In the genomic region with DNA sequence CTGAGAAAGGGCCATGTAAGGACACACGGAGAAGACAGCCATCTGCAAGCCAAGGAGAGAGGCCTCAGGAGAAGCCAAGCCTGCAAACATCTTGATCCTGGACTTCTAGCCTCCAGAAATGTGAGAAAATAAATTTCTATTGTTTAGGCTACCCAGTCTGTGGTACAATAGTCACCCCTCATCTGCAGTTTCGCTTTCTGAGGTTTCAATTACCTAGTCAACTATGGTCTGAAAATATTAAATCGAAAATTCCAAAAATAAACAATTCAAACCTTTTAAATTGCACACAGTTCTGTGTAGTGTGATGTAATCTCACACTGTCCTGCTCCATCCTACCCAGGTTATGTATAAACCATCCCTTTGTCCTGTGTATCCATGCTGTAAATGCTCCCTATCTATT, we compare ENCODE assay signal across 22 cellular contexts.
"Had no signal": no experiment of that assay in that cellular context is flagged by ENCODE, and none has a peak within 500 bp of the region (broad histone marks: within the 10 kb centered on the region; RNA-seq: fewer than 3 reads in every experiment).

No MANE protein-coding gene starts in this region.

- H3K9me3 Mint-ChIP-seq: activated CD8-positive, alpha-beta T cell treated with anti-CD3 and anti-CD28 coated beads for 36 hours; activated naive CD8-positive, alpha-beta T cell treated with anti-CD3 and anti-CD28 coated beads, Interleukin-2, amount 50 U/mL, for 24 hours; activated T-cell treated with anti-CD3 and anti-CD28 coated beads, Interleukin-2, amount 50 U/mL, for 72 hours had no signal

- ATAC-seq: activated CD4-positive, CD25-positive, alpha-beta regulatory T cell treated with anti-CD3 and anti-CD28 coated beads, Interleukin-2, amount 50 U/mL, for 24 hours; activated CD8-positive, alpha-beta T cell treated with anti-CD3 and anti-CD28 coated beads for 36 hours; activated naive CD8-positive, alpha-beta T cell treated with anti-CD3 and anti-CD28 coated beads, Interleukin-2, amount 50 U/mL, for 24 hours; activated T-cell treated with anti-CD3 and anti-CD28 coated beads, Interleukin-2, amount 50 U/mL, for 72 hours had no signal

- H3K4me3 Mint-ChIP-seq: activated CD8-positive, alpha-beta T cell treated with anti-CD3 and anti-CD28 coated beads for 36 hours; activated naive CD8-positive, alpha-beta T cell treated with anti-CD3 and anti-CD28 coated beads, Interleukin-2, amount 50 U/mL, for 24 hours; activated T-cell treated with anti-CD3 and anti-CD28 coated beads, Interleukin-2, amount 50 U/mL, for 72 hours; brain had no signal

- H3K27ac Mint-ChIP-seq: activated CD8-positive, alpha-beta T cell treated with anti-CD3 and anti-CD28 coated beads for 36 hours; activated naive CD8-positive, alpha-beta T cell treated with anti-CD3 and anti-CD28 coated beads, Interleukin-2, amount 50 U/mL, for 24 hours; activated T-cell treated with anti-CD3 and anti-CD28 coated beads, Interleukin-2, amount 50 U/mL, for 72 hours; brain had no signal

- H3K27me3 Mint-ChIP-seq: activated CD8-positive, alpha-beta T cell treated with anti-CD3 and anti-CD28 coated beads for 36 hours; activated naive CD8-positive, alpha-beta T cell treated with anti-CD3 and anti-CD28 coated beads, Interleukin-2, amount 50 U/mL, for 24 hours; brain had no signal

- DNase-seq: activated CD4-positive, alpha-beta T cell treated with anti-CD3 and anti-CD28 coated beads for 4 hours; activated CD8-positive, alpha-beta memory T cell treated with anti-CD3 and anti-CD28 coated beads, Interleukin-2, amount 50 U/mL, for 4 hours; activated CD8-positive, alpha-beta T cell treated with anti-CD3 and anti-CD28 coated beads for 36 hours; activated naive CD4-positive, alpha-beta T cell treated with anti-CD3 and anti-CD28 coated beads, Interleukin-2, amount 50 U/mL, for 16 hours; activated naive CD8-positive, alpha-beta T cell treated with anti-CD3 and anti-CD28 coated beads, Interleukin-2, amount 50 U/mL, for 24 hours; activated T-cell treated with anti-CD3 and anti-CD28 coated beads, Interleukin-2, amount 50 U/mL, for 72 hours; amniotic stem cell; Kasumi-1; NCI-H1048; NCI-H1930; NCI-H2171; NCI-H2227 treated with DMSO at 0.1 percent for 48 hours; NCI-H446 treated with DMSO at 0.1 percent for 48 hours; NCI-H524 treated with DMSO at 0.1 percent for 48 hours; NCI-H748 treated with DMSO at 0.1 percent for 48 hours; SIG-M5; T-helper 1 cell had no signal

- H3K4me3 ChIP-seq: SK-N-MC had no signal

- FAIRE-seq: astrocyte had no signal

- H3K27ac ChIP-seq: SK-N-MC, VCaP had no signal
